32 cellular contexts compared by ENCODE assay signal in the genomic region with DNA sequence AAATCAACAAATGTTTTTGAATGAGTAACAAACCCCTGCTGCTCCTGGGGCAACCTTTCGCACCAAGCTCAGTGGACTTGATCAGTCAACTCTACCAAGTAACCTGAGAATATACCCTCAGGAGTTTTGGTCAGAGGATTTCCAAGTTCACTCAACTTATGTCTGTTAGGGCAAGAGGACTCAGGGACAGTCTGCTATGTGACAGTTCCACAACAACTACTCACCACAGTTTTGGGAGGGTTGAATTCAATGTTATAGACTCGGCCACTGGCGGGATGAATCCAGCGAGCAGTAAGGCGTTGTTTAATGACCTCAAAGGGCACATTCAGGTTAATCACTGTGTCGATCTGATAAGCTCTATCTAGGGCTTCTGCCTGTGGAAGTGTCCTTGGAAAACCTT.
"Had no signal": no experiment of that assay in that cellular context is flagged by ENCODE, and none has a peak within 500 bp of the region (broad histone marks: within the 10 kb centered on the region; RNA-seq: fewer than 3 reads in every experiment).

No MANE protein-coding gene starts in this region.

- H3K9me3 ChIP-seq: adrenal gland, body of pancreas, esophagus muscularis mucosa, gastrocnemius medialis, heart left ventricle had no signal

- H3K4me1 Mint-ChIP-seq: activated CD4-positive, alpha-beta memory T cell treated with anti-CD3 and anti-CD28 coated beads, Interleukin-2, amount 10 ng/mL, durations not matched to agents 7 days and 5 days; activated CD4-positive, alpha-beta T cell treated with anti-CD3 and anti-CD28 coated beads, Interleukin-2, amount 10 ng/mL, durations not matched to agents 7 days and 5 days; activated naive CD4-positive, alpha-beta T cell treated with anti-CD3 and anti-CD28 coated beads, Interleukin-2, amount 10 ng/mL, durations not matched to agents 7 days and 5 days; activated naive CD8-positive, alpha-beta T cell treated with anti-CD3 and anti-CD28 coated beads for 36 hours; T-cell had no signal

- ATAC-seq: activated naive CD8-positive, alpha-beta T cell treated with anti-CD3 and anti-CD28 coated beads, Interleukin-2, amount 50 U/mL, for 24 hours; activated T-cell treated with anti-CD3 and anti-CD28 coated beads, Interleukin-2, amount 50 U/mL, for 72 hours; body of pancreas; foreskin keratinocyte; gastrocnemius medialis; heart left ventricle; T-cell had no signal

- H3K4me3 ChIP-seq: adrenal gland, body of pancreas, coronary artery, dorsolateral prefrontal cortex, esophagus muscularis mucosa, gastrocnemius medialis, heart left ventricle had no signal

- H3K9me3 Mint-ChIP-seq: activated naive CD8-positive, alpha-beta T cell treated with anti-CD3 and anti-CD28 coated beads for 36 hours; dendritic cell treated with granulocyte-macrophage colony-stimulating factor and Interleukin-4, amounts not matched to agents 40 ng/mL and 50 ng/mL, for 4 days; T-cell had no signal

- H3K27me3 ChIP-seq: adrenal gland, body of pancreas, dorsolateral prefrontal cortex, esophagus muscularis mucosa, foreskin keratinocyte, gastrocnemius medialis, heart left ventricle had no signal

- DNase-seq: activated CD4-positive, alpha-beta memory T cell treated with anti-CD3 and anti-CD28 coated beads, Interleukin-2, amount 10 ng/mL, durations not matched to agents 7 days and 5 days; activated CD4-positive, alpha-beta T cell treated with anti-CD3 and anti-CD28 coated beads for 1 hour; activated CD4-positive, alpha-beta T cell treated with anti-CD3 and anti-CD28 coated beads for 4 hours; activated CD4-positive, alpha-beta T cell treated with anti-CD3 and anti-CD28 coated beads, Interleukin-2, amount 10 ng/mL, durations not matched to agents 7 days and 5 days; activated CD4-positive, alpha-beta T cell treated with anti-CD3 and anti-CD28 coated beads, Interleukin-2, amount 50 U/mL, for 4 hours; activated CD8-positive, alpha-beta memory T cell treated with anti-CD3 and anti-CD28 coated beads, Interleukin-2, amount 50 U/mL, for 48 hours; activated gamma-delta T cell; activated naive CD4-positive, alpha-beta T cell; activated naive CD4-positive, alpha-beta T cell treated with anti-CD3 and anti-CD28 coated beads, Interleukin-2, amount 10 ng/mL, durations not matched to agents 7 days and 5 days; activated naive CD8-positive, alpha-beta T cell treated with anti-CD3 and anti-CD28 coated beads for 36 hours; activated naive CD8-positive, alpha-beta T cell treated with anti-CD3 and anti-CD28 coated beads, Interleukin-2, amount 50 U/mL, for 24 hours; activated T-cell treated with anti-CD3 and anti-CD28 coated beads for 4 hours; activated T-cell treated with anti-CD3 and anti-CD28 coated beads, Interleukin-2, amount 50 U/mL, for 24 hours; activated T-cell treated with anti-CD3 and anti-CD28 coated beads, Interleukin-2, amount 50 U/mL, for 72 hours; amygdala; aorta; body of pancreas; caudate nucleus; cerebellar nuclear complex; dorsolateral prefrontal cortex; effector memory CD4-positive, alpha-beta T cell; gastrocnemius medialis; glutamatergic neuron; heart left ventricle; SW 1271; T-cell; T-helper 2 cell had no signal

- H3K4me3 Mint-ChIP-seq: activated CD4-positive, alpha-beta memory T cell treated with anti-CD3 and anti-CD28 coated beads, Interleukin-2, amount 10 ng/mL, durations not matched to agents 7 days and 5 days; activated CD4-positive, alpha-beta T cell treated with anti-CD3 and anti-CD28 coated beads, Interleukin-2, amount 10 ng/mL, durations not matched to agents 7 days and 5 days; activated naive CD4-positive, alpha-beta T cell treated with anti-CD3 and anti-CD28 coated beads, Interleukin-2, amount 10 ng/mL, durations not matched to agents 7 days and 5 days; activated naive CD8-positive, alpha-beta T cell treated with anti-CD3 and anti-CD28 coated beads for 36 hours; activated naive CD8-positive, alpha-beta T cell treated with anti-CD3 and anti-CD28 coated beads, Interleukin-2, amount 50 U/mL, for 24 hours; activated T-cell treated with anti-CD3 and anti-CD28 coated beads, Interleukin-2, amount 50 U/mL, for 24 hours; activated T-cell treated with anti-CD3 and anti-CD28 coated beads, Interleukin-2, amount 50 U/mL, for 72 hours; dendritic cell treated with granulocyte-macrophage colony-stimulating factor and Interleukin-4, amounts not matched to agents 40 ng/mL and 50 ng/mL, for 4 days; T-cell had no signal

- H3K27ac Mint-ChIP-seq: activated CD4-positive, alpha-beta memory T cell treated with anti-CD3 and anti-CD28 coated beads, Interleukin-2, amount 10 ng/mL, durations not matched to agents 7 days and 5 days; activated CD4-positive, alpha-beta T cell treated with anti-CD3 and anti-CD28 coated beads, Interleukin-2, amount 10 ng/mL, durations not matched to agents 7 days and 5 days; activated naive CD4-positive, alpha-beta T cell treated with anti-CD3 and anti-CD28 coated beads, Interleukin-2, amount 10 ng/mL, durations not matched to agents 7 days and 5 days; activated naive CD8-positive, alpha-beta T cell treated with anti-CD3 and anti-CD28 coated beads for 36 hours; activated naive CD8-positive, alpha-beta T cell treated with anti-CD3 and anti-CD28 coated beads, Interleukin-2, amount 50 U/mL, for 24 hours; activated T-cell treated with anti-CD3 and anti-CD28 coated beads, Interleukin-2, amount 50 U/mL, for 24 hours; activated T-cell treated with anti-CD3 and anti-CD28 coated beads, Interleukin-2, amount 50 U/mL, for 72 hours; dendritic cell treated with granulocyte-macrophage colony-stimulating factor and Interleukin-4, amounts not matched to agents 40 ng/mL and 50 ng/mL, for 4 days had no signal

- H3K27ac ChIP-seq: adrenal gland, body of pancreas, coronary artery, esophagus muscularis mucosa, foreskin keratinocyte, heart left ventricle had no signal

- H3K4me1 ChIP-seq: adrenal gland, body of pancreas, esophagus muscularis mucosa, foreskin keratinocyte, heart left ventricle had no signal

- H3K27me3 Mint-ChIP-seq: activated CD4-positive, alpha-beta memory T cell treated with anti-CD3 and anti-CD28 coated beads, Interleukin-2, amount 10 ng/mL, durations not matched to agents 7 days and 5 days; activated CD4-positive, alpha-beta T cell treated with anti-CD3 and anti-CD28 coated beads, Interleukin-2, amount 10 ng/mL, durations not matched to agents 7 days and 5 days; activated naive CD4-positive, alpha-beta T cell treated with anti-CD3 and anti-CD28 coated beads, Interleukin-2, amount 10 ng/mL, durations not matched to agents 7 days and 5 days; activated naive CD8-positive, alpha-beta T cell treated with anti-CD3 and anti-CD28 coated beads for 36 hours; activated naive CD8-positive, alpha-beta T cell treated with anti-CD3 and anti-CD28 coated beads, Interleukin-2, amount 50 U/mL, for 24 hours; activated T-cell treated with anti-CD3 and anti-CD28 coated beads, Interleukin-2, amount 50 U/mL, for 24 hours; dendritic cell treated with granulocyte-macrophage colony-stimulating factor and Interleukin-4, amounts not matched to agents 40 ng/mL and 50 ng/mL, for 4 days; T-cell had no signal
